ENCODE assay signal across 1 cellular context in genomic region chr5:127536687-127537086, GRCh38.
TF ChIP-seq lines count a peak whose summit lies in the region.

No MANE protein-coding gene starts in this region.

TF ChIP-seq in HepG2, 621 proteins besides CTCF, POLR2A, EP300 and RAD21 (continued from another document):
- TF ChIP-seq, protein P1, sequence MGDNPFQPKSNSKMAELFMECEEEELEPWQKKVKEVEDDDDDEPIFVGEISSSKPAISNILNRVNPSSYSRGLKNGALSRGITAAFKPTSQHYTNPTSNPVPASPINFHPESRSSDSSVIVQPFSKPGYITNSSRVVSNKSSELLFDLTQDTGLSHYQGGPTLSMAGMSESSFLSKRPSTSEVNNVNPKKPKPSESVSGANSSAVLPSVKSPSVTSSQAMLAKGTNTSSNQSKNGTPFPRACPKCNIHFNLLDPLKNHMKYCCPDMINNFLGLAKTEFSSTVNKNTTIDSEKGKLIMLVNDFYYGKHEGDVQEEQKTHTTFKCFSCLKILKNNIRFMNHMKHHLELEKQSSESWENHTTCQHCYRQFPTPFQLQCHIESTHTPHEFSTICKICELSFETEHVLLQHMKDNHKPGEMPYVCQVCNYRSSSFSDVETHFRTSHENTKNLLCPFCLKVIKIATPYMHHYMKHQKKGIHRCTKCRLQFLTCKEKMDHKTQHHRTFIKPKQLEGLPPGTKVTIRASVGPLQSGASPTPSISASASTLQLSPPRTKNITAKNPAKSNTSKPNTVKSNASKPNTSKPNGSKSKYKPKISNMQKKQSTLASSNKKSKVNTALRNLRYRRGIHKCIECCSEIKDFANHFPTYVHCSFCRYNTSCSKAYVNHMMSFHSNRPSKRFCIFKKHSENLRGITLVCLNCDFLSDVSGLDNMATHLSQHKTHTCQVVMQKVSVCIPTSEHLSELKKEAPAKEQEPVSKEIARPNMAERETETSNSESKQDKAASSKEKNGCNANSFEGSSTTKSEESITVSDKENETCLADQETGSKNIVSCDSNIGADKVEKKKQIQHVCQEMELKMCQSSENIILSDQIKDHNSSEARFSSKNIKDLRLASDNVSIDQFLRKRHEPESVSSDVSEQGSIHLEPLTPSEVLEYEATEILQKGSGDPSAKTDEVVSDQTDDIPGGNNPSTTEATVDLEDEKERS (CRISPR knock-in tag; IDR thresholded peaks at IDR 0.05) = no peak
- TF ChIP-seq, protein P2, sequence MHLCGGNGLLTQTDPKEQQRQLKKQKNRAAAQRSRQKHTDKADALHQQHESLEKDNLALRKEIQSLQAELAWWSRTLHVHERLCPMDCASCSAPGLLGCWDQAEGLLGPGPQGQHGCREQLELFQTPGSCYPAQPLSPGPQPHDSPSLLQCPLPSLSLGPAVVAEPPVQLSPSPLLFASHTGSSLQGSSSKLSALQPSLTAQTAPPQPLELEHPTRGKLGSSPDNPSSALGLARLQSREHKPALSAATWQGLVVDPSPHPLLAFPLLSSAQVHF (CRISPR knock-in tag; IDR thresholded peaks at IDR 0.05) = no peak
- TF ChIP-seq SMARCC2 (IDR thresholded peaks at IDR 0.05) (no peak), ZUFSP (CRISPR knock-in tag; IDR thresholded peaks at IDR 0.05; ENCODE audit: borderline replicate concordance) (no peak), ZIK1 (CRISPR knock-in tag; IDR thresholded peaks at IDR 0.05; ENCODE audit: borderline replicate concordance, low read depth) (no peak), MYNN (CRISPR knock-in tag; IDR thresholded peaks at IDR 0.05; ENCODE audit: low read depth) (no peak), GTF3A (CRISPR knock-in tag; conservative IDR thresholded peaks at IDR 0.05) (no peak), RARA (CRISPR knock-in tag; IDR thresholded peaks at IDR 0.05) (no peak), RXRB (CRISPR knock-in tag; IDR thresholded peaks at IDR 0.05; ENCODE audit: borderline replicate concordance) (no peak), ELF3 (CRISPR knock-in tag; IDR thresholded peaks at IDR 0.05) (no peak), NFIB (CRISPR knock-in tag; IDR thresholded peaks at IDR 0.05; ENCODE audit: borderline replicate concordance) (no peak), DNMT1 (CRISPR knock-in tag; IDR thresholded peaks at IDR 0.05) (no peak)
